In the genomic region with DNA sequence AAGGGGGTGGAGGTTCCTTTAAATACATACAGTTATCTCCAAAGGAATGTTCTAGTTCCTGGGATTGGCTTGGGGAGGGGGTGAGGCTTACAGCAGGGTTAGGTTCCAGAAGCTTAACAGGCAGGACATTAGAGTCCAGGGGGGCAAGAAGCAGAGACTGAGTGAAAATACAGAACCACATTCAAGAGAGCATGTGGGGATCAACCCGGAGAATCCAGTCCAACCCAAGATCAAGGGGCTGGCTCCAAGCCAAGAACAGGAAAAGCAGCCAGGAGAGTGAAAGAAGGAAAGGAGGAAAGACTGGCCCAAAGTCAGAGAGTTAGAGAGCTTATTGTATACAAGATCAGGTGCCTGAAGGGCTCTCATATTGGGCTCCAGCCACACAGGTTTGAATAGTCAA, we compare ENCODE assay signal across 15 cellular contexts.
"Had no signal": no experiment of that assay in that cellular context is flagged by ENCODE, and none has a peak within 500 bp of the region (broad histone marks: within the 10 kb centered on the region; RNA-seq: fewer than 3 reads in every experiment).

No MANE protein-coding gene starts in this region.

- H3K4me1 Mint-ChIP-seq: activated naive CD8-positive, alpha-beta T cell treated with anti-CD3 and anti-CD28 coated beads, Interleukin-2, amount 50 U/mL, for 24 hours had no signal

- H3K27me3 Mint-ChIP-seq: type B pancreatic cell had no signal

- H3K4me3 Mint-ChIP-seq: activated CD8-positive, alpha-beta T cell treated with anti-CD3 and anti-CD28 coated beads for 36 hours; activated naive CD8-positive, alpha-beta T cell treated with anti-CD3 and anti-CD28 coated beads, Interleukin-2, amount 50 U/mL, for 24 hours; activated T-helper 1 cell treated with anti-CD3 and anti-CD28 coated beads, Interleukin-12 subunit alpha, Interleukin-12 subunit beta, Interleukin-2, Interleukin-4 antibody, amounts not matched to agents 30 ng/mL and 10 ng/mL and 1 ng/mL, durations not matched to agents 14 hours and 24 hours and 36 hours; naive thymus-derived CD8-positive, alpha-beta T cell; T-helper 1 cell treated with Interleukin-12 subunit alpha and Interleukin-12 subunit beta and Interleukin-4 antibody, amounts not matched to agents 30 μg/mL and 1 μg/mL, for 36 hours; type B pancreatic cell had no signal

- ATAC-seq: activated CD8-positive, alpha-beta T cell treated with anti-CD3 and anti-CD28 coated beads for 36 hours; activated naive CD8-positive, alpha-beta T cell treated with anti-CD3 and anti-CD28 coated beads, Interleukin-2, amount 50 U/mL, for 24 hours; gastroesophageal sphincter; naive thymus-derived CD8-positive, alpha-beta T cell; right lobe of liver had no signal

- H3K9me3 Mint-ChIP-seq: activated CD8-positive, alpha-beta T cell treated with anti-CD3 and anti-CD28 coated beads for 36 hours; activated naive CD8-positive, alpha-beta T cell treated with anti-CD3 and anti-CD28 coated beads, Interleukin-2, amount 50 U/mL, for 24 hours; activated T-helper 1 cell treated with anti-CD3 and anti-CD28 coated beads, Interleukin-12 subunit alpha, Interleukin-12 subunit beta, Interleukin-2, Interleukin-4 antibody, amounts not matched to agents 30 ng/mL and 10 ng/mL and 1 ng/mL, durations not matched to agents 14 hours and 24 hours and 36 hours; T-helper 1 cell treated with Interleukin-12 subunit alpha and Interleukin-12 subunit beta and Interleukin-4 antibody, amounts not matched to agents 30 μg/mL and 1 μg/mL, for 36 hours had no signal

- H3K27me3 ChIP-seq: colonic mucosa, gastroesophageal sphincter, right lobe of liver had no signal

- H3K9me3 ChIP-seq: colonic mucosa, gastroesophageal sphincter, right lobe of liver had no signal

- H3K27ac ChIP-seq: colonic mucosa, gastroesophageal sphincter, right lobe of liver had no signal

- H3K4me3 ChIP-seq: colonic mucosa, gastroesophageal sphincter, right lobe of liver had no signal

- H3K27ac Mint-ChIP-seq: activated CD8-positive, alpha-beta T cell treated with anti-CD3 and anti-CD28 coated beads for 36 hours; activated naive CD8-positive, alpha-beta T cell treated with anti-CD3 and anti-CD28 coated beads, Interleukin-2, amount 50 U/mL, for 24 hours; activated T-helper 1 cell treated with anti-CD3 and anti-CD28 coated beads, Interleukin-12 subunit alpha, Interleukin-12 subunit beta, Interleukin-2, Interleukin-4 antibody, amounts not matched to agents 30 ng/mL and 10 ng/mL and 1 ng/mL, durations not matched to agents 14 hours and 24 hours and 36 hours; progenitor cell of endocrine pancreas; T-helper 1 cell treated with Interleukin-12 subunit alpha and Interleukin-12 subunit beta and Interleukin-4 antibody, amounts not matched to agents 30 μg/mL and 1 μg/mL, for 36 hours; type B pancreatic cell had no signal

- H3K36me3 ChIP-seq: colonic mucosa, gastroesophageal sphincter, right lobe of liver had no signal

- H3K36me3 Mint-ChIP-seq: naive thymus-derived CD8-positive, alpha-beta T cell; type B pancreatic cell had no signal

- H3K4me1 ChIP-seq: colonic mucosa, gastroesophageal sphincter, right lobe of liver had no signal

- DNase-seq: activated CD4-positive, alpha-beta T cell treated with anti-CD3 and anti-CD28 coated beads for 4 hours; activated CD8-positive, alpha-beta T cell treated with anti-CD3 and anti-CD28 coated beads for 36 hours; activated naive CD4-positive, alpha-beta T cell treated with Interleukin-2 at 50 U/mL for 16 hours; activated naive CD8-positive, alpha-beta T cell treated with anti-CD3 and anti-CD28 coated beads, Interleukin-2, amount 50 U/mL, for 24 hours; colonic mucosa; effector CD4-positive, alpha-beta T cell; naive thymus-derived CD8-positive, alpha-beta T cell; nucleus accumbens; right lobe of liver; stimulated activated naive CD4-positive, alpha-beta T cell had no signal
